ENCODE assay signal across 8 cellular contexts in the genomic region with DNA sequence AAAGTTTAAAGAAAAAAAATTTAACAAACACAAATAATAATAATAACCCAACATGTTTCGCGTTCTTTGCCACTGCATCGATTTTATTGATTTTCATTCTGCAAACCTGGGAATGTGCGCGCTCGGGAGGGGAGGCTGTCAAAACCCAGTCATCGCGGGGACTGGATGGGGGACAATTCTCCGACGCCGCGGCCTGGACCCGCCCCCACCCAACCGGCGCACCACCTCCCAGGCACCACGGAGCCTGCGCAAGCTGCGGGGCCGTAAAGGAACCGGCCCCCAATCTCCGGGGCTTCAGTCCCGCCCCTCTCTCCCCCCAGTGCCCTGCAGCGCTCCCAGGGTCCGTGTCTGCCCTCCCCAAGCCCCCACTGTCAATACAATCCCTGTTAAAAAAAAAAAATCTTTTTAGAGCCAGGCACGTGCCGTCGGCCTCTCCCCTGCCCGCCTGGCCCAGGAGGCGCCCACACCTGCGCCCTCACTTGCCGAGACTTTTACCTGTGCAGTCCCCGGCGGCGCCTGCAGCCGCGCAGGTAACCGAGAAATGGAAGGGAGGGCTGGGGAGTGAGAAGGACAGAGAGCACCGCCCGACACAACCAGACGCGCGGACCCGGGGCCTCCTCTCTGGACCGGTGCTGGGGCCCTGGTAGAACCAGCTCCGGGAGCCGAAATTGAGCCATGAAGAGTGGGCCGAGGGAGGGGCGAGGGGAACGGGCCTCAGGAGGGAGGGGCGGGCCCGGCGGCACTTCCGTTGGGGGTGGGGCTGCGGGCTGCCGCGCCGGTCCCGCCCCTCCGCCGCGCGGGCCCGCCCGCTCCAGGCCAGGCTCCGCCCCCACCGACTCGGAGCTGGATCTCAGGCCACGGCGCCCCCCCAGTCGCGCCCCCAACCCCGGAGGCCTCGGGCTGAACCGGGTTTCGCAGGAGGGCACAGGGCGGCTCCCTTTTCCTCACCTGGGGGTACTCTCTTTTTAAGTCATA. TPM values are rescaled to one million over a fixed set of nuclear protein-coding genes. Genes with fewer than 3 reads are reported as not detected.
A peak's percentile ranks its signal among the peaks of the same experiment; 100 is the strongest.
DNase-seq lines count a peak whose midpoint lies in the region; ATAC-seq, FAIRE-seq and TF ChIP-seq lines count a peak whose summit lies in the region.

No MANE protein-coding gene starts in this region.

- BruUV-seq in K562 (replicated peaks; lab: Mats Ljungman, UMichigan): TSS peak; percentile 81

- DNase-seq in DMS53 (lab: John Stamatoyannopoulos, UW) (peak; percentile 93), HAP-1 (ENCODE audit: low spot score in 2 of 2) (peak; percentile 49 to 82), NCI-H526 (lab: John Stamatoyannopoulos, UW) (peak; percentile 82 to 90), K562 (ENCODE audit: extremely low read depth in 1 of 4, low spot score in 3 of 4) (peak; percentile 74 to 99 (median 96)), sciatic nerve (ENCODE audit: low spot score) (peak; percentile 87), globus pallidus (ENCODE audit: low spot score) (no peak)

- H2AFZ ChIP-seq in K562 (ENCODE audit: low read depth, low read length): peak overlapping the region; percentile 92

- no peak; the same call in 1 of the 2 replicates for TF ChIP-seq POLR2A in K562 (conservative IDR thresholded peaks at IDR 0.05)

- no peaks in the 10 kb centered on the region for H3K79me2 ChIP-seq in K562 (ENCODE audit: control insufficient read depth, insufficient read depth, low read length)

- H4K20me1 ChIP-seq in K562 (replicated peaks; ENCODE audit: control insufficient read depth, insufficient read depth, low read length): peaks cover under 1% of the 10 kb centered on the region; the same call in 1 of the 2 replicates

- H3K4me3 ChIP-seq in HAP-1 (peak overlapping the region; percentile 62), K562 (peak overlapping the region; percentile 67), iPS-11a (ENCODE audit: low read depth, low read length) (peak overlapping the region; percentile 41)

- H3K4me2 ChIP-seq in K562 (ENCODE audit: insufficient read depth, low read length): peak overlapping the region; percentile 74

- POLR2A ChIA-PET in K562 (lab: Yijun Ruan, JAX): interaction anchor here (0.6 to 0.9 kb wide), 4 partner anchors 10 to 1131 kb away, joined by 3 read pairs; no protein-coding TSS in a partner anchor

- no peak overlapping the region for H3K27ac ChIP-seq in K562 (ENCODE audit: extremely low read depth, low read depth, low read length)

- peak; percentile 55 for FAIRE-seq in K562 (lab: Jason Lieb, UNC)

- 3% methylated on average over 43 of the region's 76 CpGs for WGBS in K562 (ENCODE audit: insufficient coverage, low coverage, missing lambda C conversion rate)

- CTCF ChIA-PET in K562 (lab: Yijun Ruan, JAX; ENCODE audit: low intra/inter-chr PET ratio): interaction anchor here (0.6 to 0.7 kb wide), 3 partner anchors 36 to 1287 kb away, joined by 3 read pairs; no protein-coding TSS in a partner anchor

- H3K27me3 ChIP-seq in HAP-1 (ENCODE audit: low read depth) (peaks cover 13% of the 10 kb centered on the region), K562 (ENCODE audit: control insufficient read depth in 2 of 2, insufficient read depth in 2 of 2, low read length in 2 of 2) (peaks cover 31 to 52% of the 10 kb centered on the region in 2 experiments; a peak in 4 of 5 replicates)

- no peak for TF ChIP-seq RAD21 in K562 (CRISPR knock-in tag; conservative IDR thresholded peaks at IDR 0.05 in 1 of 2, IDR thresholded peaks at IDR 0.05 in 1 of 2)

- no peaks in the 10 kb centered on the region for H3K4me1 ChIP-seq in HAP-1
- peaks cover 0 to 40% of the 10 kb centered on the region in 2 experiments; a peak in 3 of 5 replicates for H3K4me1 ChIP-seq in K562 (replicated peaks in 1 of 2; ENCODE audit: control insufficient read depth in 2 of 2, insufficient read depth in 2 of 2, low read length in 2 of 2)

- no peak for TF ChIP-seq CTCF in K562 (IDR thresholded peaks at IDR 0.05 in 2 of 3, conservative IDR thresholded peaks at IDR 0.05 in 1 of 3; ENCODE audit: insufficient read depth in 2 of 3, low read depth in 1 of 3, low read length in 3 of 3)

- no peaks in the 10 kb centered on the region for H3K36me3 ChIP-seq in HAP-1 (replicated peaks)
- no peaks in the 10 kb centered on the region for H3K36me3 ChIP-seq in K562 (ENCODE audit: control insufficient read depth, insufficient read depth, low read length)

- ATAC-seq in K562 (peak; percentile 99), sciatic nerve (peak; percentile 89), HG03045 (IDR thresholded peaks at IDR 0.05; ENCODE audit: unreplicated experiment) (no peak)

- H3K9ac ChIP-seq in K562 (ENCODE audit: insufficient read depth in 1 of 2, low read depth in 2 of 2, low read length in 2 of 2): peak overlapping the region; percentile 49 to 88; a peak in 3 of 4 replicates

- in situ Hi-C loops in HAP-1 (cut with MboI; ENCODE audit: low sequenced_read_pairs): no loop called here
- in situ Hi-C loops in K562 (cut with MboI): no loop called here

- H3K9me3 ChIP-seq in HAP-1: no peaks in the 10 kb centered on the region
- H3K9me3 ChIP-seq in K562 (replicated peaks; ENCODE audit: control insufficient read depth, insufficient read depth, low read depth, low read length): no peaks in the 10 kb centered on the region

- intact Hi-C loops in K562 (cut with micrococcal nuclease): loop anchor here (10.0 kb wide), 3 partner anchors 516 to 1576 kb away; no protein-coding TSS in a partner anchor
- intact Hi-C loops in sciatic nerve (cut with DNase I): no loop called here

- H3K9me1 ChIP-seq in K562 (ENCODE audit: control insufficient read depth, insufficient read depth, low read length): no peaks in the 10 kb centered on the region

- no peak for TF ChIP-seq EP300 in K562 (IDR thresholded peaks at IDR 0.05; ENCODE audit: low read length)

TF ChIP-seq in K562, 482 proteins besides CTCF, POLR2A, EP300 and RAD21 (continues in another document):
- TF ChIP-seq PHF8 (IDR thresholded peaks at IDR 0.05; ENCODE audit: borderline replicate concordance, low read length): peak; percentile 58; the same call in 1 of the 2 replicates
- no peak for TF ChIP-seq USF2 (CRISPR knock-in tag; IDR thresholded peaks at IDR 0.05)
- TF ChIP-seq NR4A1 (CRISPR knock-in tag; IDR thresholded peaks at IDR 0.05): no peak
- no peak for TF ChIP-seq NR4A1 (tag; IDR thresholded peaks at IDR 0.05)
- TF ChIP-seq, protein P1, sequence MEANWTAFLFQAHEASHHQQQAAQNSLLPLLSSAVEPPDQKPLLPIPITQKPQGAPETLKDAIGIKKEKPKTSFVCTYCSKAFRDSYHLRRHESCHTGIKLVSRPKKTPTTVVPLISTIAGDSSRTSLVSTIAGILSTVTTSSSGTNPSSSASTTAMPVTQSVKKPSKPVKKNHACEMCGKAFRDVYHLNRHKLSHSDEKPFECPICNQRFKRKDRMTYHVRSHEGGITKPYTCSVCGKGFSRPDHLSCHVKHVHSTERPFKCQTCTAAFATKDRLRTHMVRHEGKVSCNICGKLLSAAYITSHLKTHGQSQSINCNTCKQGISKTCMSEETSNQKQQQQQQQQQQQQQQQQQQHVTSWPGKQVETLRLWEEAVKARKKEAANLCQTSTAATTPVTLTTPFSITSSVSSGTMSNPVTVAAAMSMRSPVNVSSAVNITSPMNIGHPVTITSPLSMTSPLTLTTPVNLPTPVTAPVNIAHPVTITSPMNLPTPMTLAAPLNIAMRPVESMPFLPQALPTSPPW (CRISPR knock-in tag; IDR thresholded peaks at IDR 0.05): peak; percentile 95

RNA-seq across cellular contexts. Expression of gene ZNF503, which starts 7.6 kb away (rescaled TPM):
- not detected in 2 replicates for total RNA-seq in K562 (2011; cell fraction: chromatin; rRNA removed; ENCODE audit: low replicate concordance)
- not detected in 2 replicates for total RNA-seq in K562 (2011; cell fraction: nucleolus; rRNA removed)
- not detected in 2 replicates for total RNA-seq in K562 (2011; cell fraction: nucleoplasm; rRNA removed)
- total RNA-seq in K562 (2014; rRNA removed) (not detected in 2 replicates), K562 (2014; rRNA removed; fragmentation: Illumina TruSeq; extraction: Trizol) (not detected in 2 replicates), K562 (2015; rRNA removed; fragmentation: Illumina TruSeq; extraction: Trizol) (not detected in 2 replicates), K562 (2021) (0.20 TPM in 1 of 2 replicates, not detected in the other), sciatic nerve (30.2 TPM)
- polyA plus RNA-seq in K562 (2011; rRNA removed) (not detected in 2 replicates), K562 (2014; fragmentation: Illumina TruSeq; extraction: Trizol) (not detected in 2 replicates), K562 (2014; fragmentation: Nextera tagmentation; extraction: Ambion mirVana) (not detected), K562 (2014; rRNA removed) (not detected in 2 replicates)
- polyA plus RNA-seq in K562 (2011; cell fraction: cytosol; rRNA removed): not detected in 2 replicates
- not detected in 2 replicates for polyA plus RNA-seq in K562 (2011; cell fraction: nucleus; rRNA removed)
- polyA plus RNA-seq in K562 (2012): 0.05 and 0.07 TPM in 2 replicates
- polyA minus RNA-seq in K562 (2011; rRNA and poly(A)+ RNA removed): not detected in 2 replicates
- polyA minus RNA-seq in K562 (2011; cell fraction: cytosol; rRNA and poly(A)+ RNA removed): not detected in 2 replicates
- polyA minus RNA-seq in K562 (2011; cell fraction: nucleus; rRNA and poly(A)+ RNA removed): 0.13 TPM in 1 of 2 replicates, not detected in the other

RNA-seq across cellular contexts. Expression of gene LRMDA, which starts 22.2 kb away (rescaled TPM):
- not detected in 2 replicates for total RNA-seq in K562 (2011; cell fraction: chromatin; rRNA removed; ENCODE audit: low replicate concordance)
- not detected in 2 replicates for total RNA-seq in K562 (2011; cell fraction: nucleolus; rRNA removed)
- total RNA-seq in K562 (2011; cell fraction: nucleoplasm; rRNA removed): not detected in 2 replicates
- total RNA-seq in K562 (2014; rRNA removed) (not detected in 2 replicates), K562 (2014; rRNA removed; fragmentation: Illumina TruSeq; extraction: Trizol) (not detected in 2 replicates), K562 (2015; rRNA removed; fragmentation: Illumina TruSeq; extraction: Trizol) (0.25 and 0.26 TPM in 2 replicates), K562 (2021) (not detected in 2 replicates), sciatic nerve (16.6 TPM)
- polyA plus RNA-seq in K562 (2011; rRNA removed) (not detected in 2 replicates), K562 (2014; fragmentation: Illumina TruSeq; extraction: Trizol) (not detected in 2 replicates), K562 (2014; fragmentation: Nextera tagmentation; extraction: Ambion mirVana) (not detected), K562 (2014; rRNA removed) (not detected in 2 replicates)
- polyA plus RNA-seq in K562 (2011; cell fraction: cytosol; rRNA removed): not detected in 2 replicates
- polyA plus RNA-seq in K562 (2011; cell fraction: nucleus; rRNA removed): not detected in 2 replicates
- polyA plus RNA-seq in K562 (2012): 2.2 TPM in 1 of 2 replicates, not detected in the other
- polyA minus RNA-seq in K562 (2011; rRNA and poly(A)+ RNA removed): not detected in 2 replicates
- not detected in 2 replicates for polyA minus RNA-seq in K562 (2011; cell fraction: cytosol; rRNA and poly(A)+ RNA removed)
- not detected in 2 replicates for polyA minus RNA-seq in K562 (2011; cell fraction: nucleus; rRNA and poly(A)+ RNA removed)

Comparison
In these comparisons a context has a peak if more than half of its experiments do, and no peak if none do; other contexts are left out.
1. RNA of gene ZNF503, which starts 7.6 kb away (total RNA-seq): 30.2 TPM in sciatic nerve (single experiment); 0.20 TPM in K562; every median in the first group is over 10 times any median in the second.
2. RNA of gene LRMDA, which starts 22.2 kb away (total RNA-seq): 16.6 TPM in sciatic nerve (single experiment); 0.25 to 0.26 TPM in K562; every median in the first group is over 10 times any median in the second.
3. Peak in every context shown above with its lines, with median percentiles within 50 percentile points of each other: H3K4me3 ChIP-seq.